Comparison of ENCODE assay signal across 8 cellular contexts in the genomic region with DNA sequence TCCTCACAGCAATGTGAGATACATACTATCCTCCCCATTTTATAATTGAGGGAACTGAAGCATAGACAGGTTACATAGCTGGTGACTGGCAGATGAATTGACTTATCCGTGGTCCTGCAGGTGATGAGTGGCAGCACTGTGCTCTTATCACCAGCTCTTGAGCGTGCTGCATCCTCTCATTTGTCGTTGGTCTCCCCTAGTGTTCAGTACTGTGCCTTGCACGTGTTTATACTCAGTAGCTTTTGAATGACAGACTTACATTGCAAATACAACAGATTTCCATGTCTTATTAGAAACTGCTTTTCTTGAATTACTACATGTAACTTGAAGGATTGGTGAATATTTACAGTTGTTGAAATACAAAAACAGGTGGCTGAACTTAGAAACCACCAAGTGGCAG. TPM values are rescaled to one million over a fixed set of nuclear protein-coding genes. Genes with fewer than 3 reads are reported as not detected.
DNase-seq lines count a peak whose midpoint lies in the region; ATAC-seq and TF ChIP-seq lines count a peak whose summit lies in the region.
"Not testable (repeated sequence)": the region's sequence is repeated elsewhere in the genome, so short reads cannot be mapped to it uniquely, and the experiment has no call there.

No MANE protein-coding gene starts in this region.

- H3K27ac Mint-ChIP-seq in T-helper 1 cell treated with Interleukin-12 subunit alpha and Interleukin-12 subunit beta and Interleukin-4 antibody, amounts not matched to agents 30 μg/mL and 1 μg/mL, for 36 hours: peak overlapping the region; percentile 4
- H3K27ac Mint-ChIP-seq in activated naive CD8-positive, alpha-beta T cell: peak overlapping the region; percentile 12

- not testable (repeated sequence) for H3K27me3 Mint-ChIP-seq in T-helper 1 cell treated with Interleukin-12 subunit alpha and Interleukin-12 subunit beta and Interleukin-4 antibody, amounts not matched to agents 30 μg/mL and 1 μg/mL, for 36 hours (ENCODE audit: low read depth); activated naive CD8-positive, alpha-beta T cell

- not testable (repeated sequence) for H3K4me3 Mint-ChIP-seq in T-helper 1 cell treated with Interleukin-12 subunit alpha and Interleukin-12 subunit beta and Interleukin-4 antibody, amounts not matched to agents 30 μg/mL and 1 μg/mL, for 36 hours; activated naive CD8-positive, alpha-beta T cell

- TF ChIP-seq CTCF in AG09319 (IDR thresholded peaks at IDR 0.05; ENCODE audit: low read depth, low read length): peak; percentile 22

- peaks cover 25% of the 10 kb centered on the region for H3K36me3 Mint-ChIP-seq in T-helper 1 cell treated with Interleukin-12 subunit alpha and Interleukin-12 subunit beta and Interleukin-4 antibody, amounts not matched to agents 30 μg/mL and 1 μg/mL, for 36 hours (ENCODE audit: low read depth)
- not testable (repeated sequence) for H3K36me3 Mint-ChIP-seq in activated naive CD8-positive, alpha-beta T cell

- intact Hi-C loops in Right ventricle myocardium inferior (cut with DNase I): not testable (repeated sequence)

- not testable (repeated sequence) for H3K4me1 Mint-ChIP-seq in T-helper 1 cell treated with Interleukin-12 subunit alpha and Interleukin-12 subunit beta and Interleukin-4 antibody, amounts not matched to agents 30 μg/mL and 1 μg/mL, for 36 hours (ENCODE audit: low read depth); activated naive CD8-positive, alpha-beta T cell (ENCODE audit: low read depth)

- H3K9me3 Mint-ChIP-seq in T-helper 1 cell treated with Interleukin-12 subunit alpha and Interleukin-12 subunit beta and Interleukin-4 antibody, amounts not matched to agents 30 μg/mL and 1 μg/mL, for 36 hours; activated naive CD8-positive, alpha-beta T cell (ENCODE audit: low read depth): not testable (repeated sequence)

- peak; percentile 97 for ATAC-seq in GM18861 (IDR thresholded peaks at IDR 0.05; ENCODE audit: unreplicated experiment)
- ATAC-seq in HG03064 (IDR thresholded peaks at IDR 0.05; ENCODE audit: low read depth, unreplicated experiment): peak; percentile 58
- peak; percentile 35 for ATAC-seq in Right ventricle myocardium inferior

- DNase-seq in AG09319 (ENCODE audit: extremely low read depth, low read depth); Right ventricle myocardium inferior (ENCODE audit: missing footprints): not testable (repeated sequence)
- DNase-seq in NCI-H2029 (lab: John Stamatoyannopoulos, UW) (peak; percentile 16), pons (ENCODE audit: low spot score) (peak; percentile 44)

RNA-seq across cellular contexts. Expression of gene NTAN1, which starts 33.7 kb away (rescaled TPM):
- 26.0 TPM for total RNA-seq in Right ventricle myocardium inferior

RNA-seq across cellular contexts. Expression of gene PDXDC1, which starts 47.4 kb away (rescaled TPM):
- total RNA-seq in Right ventricle myocardium inferior: 79.0 TPM

Comparison
In these comparisons a context has a peak if more than half of its experiments do, and no peak if none do; other contexts are left out.
1. ATAC-seq: peak in every context shown above with its lines; median percentile 97 in GM18861; 58 in HG03064; 35 in Right ventricle myocardium inferior.